9 cellular contexts compared by ENCODE assay signal in genomic region chr13:97359181-97360057, GRCh38.
DNase-seq lines count a peak whose midpoint lies in the region; ATAC-seq and TF ChIP-seq lines count a peak whose summit lies in the region.
"Had no signal": no experiment of that assay in that cellular context is flagged by ENCODE, and none has a peak within 500 bp of the region (broad histone marks: within the 10 kb centered on the region; RNA-seq: fewer than 3 reads in every experiment).

No MANE protein-coding gene starts in this region.

- H3K36me3 ChIP-seq in adipocyte (ENCODE audit: control insufficient read depth, insufficient read depth, low read length, severe bottlenecking) (peaks cover 59% of the 10 kb centered on the region), heart right ventricle (peaks cover 0 to 79% (median 5%) of the 10 kb centered on the region in 9 donors)

- peak; percentile 76 to 93 (median 89) for ATAC-seq in heart right ventricle

- H3K9ac ChIP-seq in adipocyte (ENCODE audit: low read length) = peak overlapping the region; percentile 22
- H3K9ac ChIP-seq: BLaER1 treated with 17β-estradiol and CSF1 and Interleukin-3, amounts not matched to agents 10 nM and 100 nM had no signal

- TF ChIP-seq CTCF in LNCAP (IDR thresholded peaks at IDR 0.05) = peak; percentile 75
- TF ChIP-seq CTCF in heart right ventricle (IDR thresholded peaks at IDR 0.05) = peak; percentile 67 to 94 (median 87)

- no peak overlapping the region for H3K4me3 ChIP-seq in adipocyte (ENCODE audit: low read length)
- no peak overlapping the region for H3K4me3 ChIP-seq in heart right ventricle
- H3K4me3 ChIP-seq: BLaER1 treated with 17β-estradiol and CSF1 and Interleukin-3, amounts not matched to agents 10 nM and 100 nM had no signal

- no peaks in the 10 kb centered on the region for H3K9me3 ChIP-seq in adipocyte (ENCODE audit: control insufficient read depth, low read length)
- H3K9me3 ChIP-seq in heart right ventricle = no peaks in the 10 kb centered on the region
- H3K9me3 ChIP-seq: BLaER1 treated with 17β-estradiol and CSF1 and Interleukin-3, amounts not matched to agents 10 nM and 100 nM had no signal

- WGBS in heart right ventricle, 2 donors = 36 to 40% methylated on average over 8 of the region's 8 CpGs

- intact Hi-C loops in heart right ventricle (cut with DNase I) = loop anchor here in 9 of 10 donors (1.0 to 10.0 kb wide), 11 partner anchors 55 to 342 kb away; partner anchors contain the start of gene RAP2A (in 2 of the 9)

- peak overlapping the region in 4 of 10 donors; percentile 2 to 38 (median 18) for H3K27ac ChIP-seq in heart right ventricle

- H3K4me1 ChIP-seq in adipocyte (ENCODE audit: control insufficient read depth, insufficient read depth, low read length) = peaks cover 8% of the 10 kb centered on the region
- peaks cover 0 to 54% (median 26%) of the 10 kb centered on the region in 9 donors for H3K4me1 ChIP-seq in heart right ventricle

- peak; percentile 67 to 73 for DNase-seq in NCI-H2081 (lab: John Stamatoyannopoulos, UW)
- no peak for DNase-seq in NCI-H2081 treated with DMSO at 0.1 percent for 48 hours (lab: John Stamatoyannopoulos, UW)
- peak; percentile 75 for DNase-seq in H4 (ENCODE audit: low spot score)
- DNase-seq in RPMI7951 (ENCODE audit: low read depth) = peak; percentile 58
- DNase-seq in adipocyte (ENCODE audit: low read depth) = peak; percentile 95
- DNase-seq in heart right ventricle = peak in 1 of 2 donors; percentile 62
- DNase-seq in renal cortical epithelial cell (ENCODE audit: low read depth) = peak; percentile 65

- H3K27me3 ChIP-seq in adipocyte (replicated peaks; ENCODE audit: control insufficient read depth, insufficient read depth, low read length) (no peaks in the 10 kb centered on the region), heart right ventricle (no peaks in the 10 kb centered on the region)
- H3K27me3 ChIP-seq: BLaER1 treated with 17β-estradiol and CSF1 and Interleukin-3, amounts not matched to agents 10 nM and 100 nM had no signal
